ENCODE assay signal across 13 cellular contexts in the genomic region with DNA sequence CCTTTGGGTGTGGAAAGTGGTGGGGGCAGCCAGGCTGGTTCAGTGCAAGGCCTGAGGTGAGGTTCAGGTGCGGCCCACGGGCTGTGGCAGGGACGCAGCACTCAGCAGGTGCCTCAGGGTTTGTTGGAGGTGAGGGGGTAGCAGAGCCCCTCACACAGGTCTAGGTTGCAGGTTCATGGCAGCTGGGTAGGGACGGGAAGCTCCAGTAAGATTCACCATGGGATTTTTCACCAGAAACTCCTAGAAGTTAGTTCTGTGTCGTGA.
"Had no signal": no experiment of that assay in that cellular context is flagged by ENCODE, and none has a peak within 500 bp of the region (broad histone marks: within the 10 kb centered on the region; RNA-seq: fewer than 3 reads in every experiment).

No MANE protein-coding gene starts in this region.

- H3K36me3 ChIP-seq: ascending aorta, pancreas had no signal

- H3K4me3 ChIP-seq: ascending aorta, pancreas, skin epidermis had no signal

- H3K9me3 Mint-ChIP-seq: activated CD8-positive, alpha-beta T cell treated with anti-CD3 and anti-CD28 coated beads for 36 hours; activated naive CD8-positive, alpha-beta T cell treated with anti-CD3 and anti-CD28 coated beads, Interleukin-2, amount 10 ng/mL, durations not matched to agents 7 days and 5 days; activated T-cell treated with anti-CD3 and anti-CD28 coated beads, Interleukin-2, amount 50 U/mL, for 72 hours; effector memory CD8-positive, alpha-beta T cell; immature natural killer cell; neural crest cell; type B pancreatic cell had no signal

- ATAC-seq: activated CD4-positive, alpha-beta T cell treated with anti-CD3 and anti-CD28 coated beads for 36 hours; activated CD8-positive, alpha-beta T cell treated with anti-CD3 and anti-CD28 coated beads for 36 hours; activated T-cell treated with anti-CD3 and anti-CD28 coated beads, Interleukin-2, amount 50 U/mL, for 72 hours; effector memory CD8-positive, alpha-beta T cell had no signal

- H3K27ac ChIP-seq: ascending aorta, pancreas had no signal

- H3K27ac Mint-ChIP-seq: activated CD4-positive, alpha-beta T cell treated with anti-CD3 and anti-CD28 coated beads for 36 hours; activated CD8-positive, alpha-beta T cell treated with anti-CD3 and anti-CD28 coated beads for 36 hours; activated naive CD8-positive, alpha-beta T cell treated with anti-CD3 and anti-CD28 coated beads, Interleukin-2, amount 10 ng/mL, durations not matched to agents 7 days and 5 days; activated T-cell treated with anti-CD3 and anti-CD28 coated beads, Interleukin-2, amount 50 U/mL, for 72 hours; effector memory CD8-positive, alpha-beta T cell; immature natural killer cell; type B pancreatic cell had no signal

- DNase-seq: activated CD4-positive, alpha-beta T cell treated with anti-CD3 and anti-CD28 coated beads for 36 hours; activated CD8-positive, alpha-beta memory T cell treated with anti-CD3 and anti-CD28 coated beads, Interleukin-2, amount 50 U/mL, for 4 hours; activated CD8-positive, alpha-beta T cell treated with anti-CD3 and anti-CD28 coated beads for 36 hours; activated naive CD8-positive, alpha-beta T cell treated with anti-CD3 and anti-CD28 coated beads, Interleukin-2, amount 10 ng/mL, durations not matched to agents 7 days and 5 days; activated T-cell treated with anti-CD3 and anti-CD28 coated beads, Interleukin-2, amount 50 U/mL, for 72 hours; cortex of kidney; effector memory CD8-positive, alpha-beta T cell; immature natural killer cell had no signal

- FAIRE-seq: pancreas had no signal

- H3K4me1 Mint-ChIP-seq: activated naive CD8-positive, alpha-beta T cell treated with anti-CD3 and anti-CD28 coated beads, Interleukin-2, amount 10 ng/mL, durations not matched to agents 7 days and 5 days; immature natural killer cell had no signal

- H3K4me3 Mint-ChIP-seq: activated CD4-positive, alpha-beta T cell treated with anti-CD3 and anti-CD28 coated beads for 36 hours; activated CD8-positive, alpha-beta T cell treated with anti-CD3 and anti-CD28 coated beads for 36 hours; activated naive CD8-positive, alpha-beta T cell treated with anti-CD3 and anti-CD28 coated beads, Interleukin-2, amount 10 ng/mL, durations not matched to agents 7 days and 5 days; activated T-cell treated with anti-CD3 and anti-CD28 coated beads, Interleukin-2, amount 50 U/mL, for 72 hours; effector memory CD8-positive, alpha-beta T cell; immature natural killer cell; neural crest cell; type B pancreatic cell had no signal

- H3K9me3 ChIP-seq: ascending aorta, pancreas had no signal

- H3K4me1 ChIP-seq: ascending aorta had no signal

- H3K27me3 ChIP-seq: ascending aorta, pancreas had no signal

- H3K36me3 Mint-ChIP-seq: activated naive CD8-positive, alpha-beta T cell treated with anti-CD3 and anti-CD28 coated beads, Interleukin-2, amount 10 ng/mL, durations not matched to agents 7 days and 5 days; immature natural killer cell; type B pancreatic cell had no signal

- H3K27me3 Mint-ChIP-seq: activated CD4-positive, alpha-beta T cell treated with anti-CD3 and anti-CD28 coated beads for 36 hours; activated CD8-positive, alpha-beta T cell treated with anti-CD3 and anti-CD28 coated beads for 36 hours; activated naive CD8-positive, alpha-beta T cell treated with anti-CD3 and anti-CD28 coated beads, Interleukin-2, amount 10 ng/mL, durations not matched to agents 7 days and 5 days; type B pancreatic cell had no signal
